Comparison of ENCODE assay signal across 14 cellular contexts in genomic region chrX:153132924-153133323, GRCh38. TPM values are rescaled to one million over a fixed set of nuclear protein-coding genes. Genes with fewer than 3 reads are reported as not detected.
"Had no signal": no experiment of that assay in that cellular context is flagged by ENCODE, and none has a peak within 500 bp of the region (broad histone marks: within the 10 kb centered on the region; RNA-seq: fewer than 3 reads in every experiment).

No MANE protein-coding gene starts in this region.

RNA-seq across cellular contexts. Expression of gene MAGEA1, which starts 46.2 kb away (rescaled TPM):
- total RNA-seq: stomach, subcutaneous adipose tissue, suprapubic skin, temporal lobe, thoracic aorta, thyroid gland, tibial nerve, transverse colon, upper lobe of right lung, ureter, urinary bladder, uterus, vagina had no signal
- polyA plus RNA-seq: stomach, thymus, urinary bladder had no signal
